1 cellular context compared by ENCODE assay signal in the genomic region with DNA sequence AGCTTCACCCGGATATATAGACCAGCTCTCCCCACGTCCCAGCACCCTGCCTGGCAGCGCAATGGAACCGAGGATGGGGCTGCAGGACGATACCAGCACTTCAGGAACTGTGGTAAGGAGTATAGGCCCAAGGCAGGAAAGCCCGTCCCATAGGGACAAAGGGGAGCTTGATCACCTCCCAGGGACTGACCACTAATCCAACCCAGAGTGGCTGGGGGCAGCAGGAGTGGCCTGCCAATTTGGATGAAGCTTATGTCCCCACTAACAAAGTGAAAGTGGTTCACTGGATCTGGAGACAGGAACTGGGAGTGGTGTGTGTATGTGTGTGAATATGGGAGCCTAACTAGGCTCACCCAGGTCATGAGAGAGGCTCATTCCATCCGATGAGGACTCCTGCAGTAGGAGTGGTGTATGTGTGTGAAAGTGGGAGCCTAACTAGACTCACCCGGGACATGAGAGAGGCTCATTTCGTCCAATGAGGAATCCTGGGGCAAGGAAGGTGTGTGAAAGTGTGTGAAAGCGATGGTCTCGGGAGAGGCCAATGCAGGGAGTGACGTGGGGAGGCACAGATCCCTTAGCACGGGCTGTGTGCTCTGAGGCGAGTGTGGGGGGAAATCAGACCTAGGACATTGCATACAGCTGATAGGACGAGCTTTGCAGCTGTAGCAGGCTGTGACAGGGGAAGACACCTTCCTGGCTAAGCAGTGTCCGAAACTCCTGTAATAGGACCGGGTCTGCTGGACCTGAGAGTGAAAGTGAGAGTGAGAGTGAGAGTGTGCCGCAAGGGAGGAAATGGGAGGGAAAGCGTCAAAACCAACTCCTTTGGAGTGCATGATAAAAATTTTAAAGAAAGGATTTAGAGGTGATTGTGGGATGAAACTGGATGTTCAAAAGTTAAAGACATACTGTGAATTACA.
TF ChIP-seq lines count a peak whose summit lies in the region.

No MANE protein-coding gene starts in this region.

TF ChIP-seq in HepG2, 621 proteins besides CTCF, POLR2A, EP300 and RAD21 (continues in another document):
- TF ChIP-seq, protein P1, sequence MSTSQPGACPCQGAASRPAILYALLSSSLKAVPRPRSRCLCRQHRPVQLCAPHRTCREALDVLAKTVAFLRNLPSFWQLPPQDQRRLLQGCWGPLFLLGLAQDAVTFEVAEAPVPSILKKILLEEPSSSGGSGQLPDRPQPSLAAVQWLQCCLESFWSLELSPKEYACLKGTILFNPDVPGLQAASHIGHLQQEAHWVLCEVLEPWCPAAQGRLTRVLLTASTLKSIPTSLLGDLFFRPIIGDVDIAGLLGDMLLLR (CRISPR knock-in tag; IDR thresholded peaks at IDR 0.05): no peak
- TF ChIP-seq NR2C2 (CRISPR knock-in tag; IDR thresholded peaks at IDR 0.05; ENCODE audit: borderline replicate concordance) (peak; percentile 5; the same call in 1 of the 2 replicates), MED1 (CRISPR knock-in tag; IDR thresholded peaks at IDR 0.05) (0 out of 2 replicates have a peak, but pooled peaks have one; percentile 12), DNMT1 (CRISPR knock-in tag; IDR thresholded peaks at IDR 0.05) (no peak), ZNF572 (CRISPR knock-in tag; IDR thresholded peaks at IDR 0.05) (no peak), IKZF4 (CRISPR knock-in tag; IDR thresholded peaks at IDR 0.05; ENCODE audit: borderline replicate concordance, low read depth, not compliant biosample characterization) (peak; percentile 73), TCF7L2 (IDR thresholded peaks at IDR 0.05; ENCODE audit: low read depth, low read length) (no peak), HNF4G (IDR thresholded peaks at IDR 0.05; ENCODE audit: borderline replicate concordance, low read depth, low read length) (no peak), HNF4G (CRISPR knock-in tag; IDR thresholded peaks at IDR 0.05; ENCODE audit: borderline replicate concordance, low read depth) (no peak), TARDBP (CRISPR knock-in tag; IDR thresholded peaks at IDR 0.05) (0 out of 2 replicates have a peak, but pooled peaks have one; percentile 6), KDM2A (CRISPR knock-in tag; IDR thresholded peaks at IDR 0.05; ENCODE audit: borderline replicate concordance, low read depth) (no peak), ZNF589 (CRISPR knock-in tag; conservative IDR thresholded peaks at IDR 0.05) (no peak), ATRX (CRISPR knock-in tag; IDR thresholded peaks at IDR 0.05; ENCODE audit: borderline replicate concordance) (no peak; the same call in 1 of the 2 replicates), ARID2 (CRISPR knock-in tag; IDR thresholded peaks at IDR 0.05; ENCODE audit: borderline replicate concordance) (0 out of 2 replicates have a peak, but pooled peaks have one; percentile 30), NAIF1 (CRISPR knock-in tag; IDR thresholded peaks at IDR 0.05; ENCODE audit: borderline replicate concordance) (no peak), ZNF160 (CRISPR knock-in tag; IDR thresholded peaks at IDR 0.05) (no peak), EED (CRISPR knock-in tag; IDR thresholded peaks at IDR 0.05) (no peak), SMAD9 (CRISPR knock-in tag; IDR thresholded peaks at IDR 0.05) (no peak), ZNF30 (CRISPR knock-in tag; IDR thresholded peaks at IDR 0.05) (peak; percentile 42; the same call in 1 of the 2 replicates), ZFP41 (CRISPR knock-in tag; IDR thresholded peaks at IDR 0.05; ENCODE audit: borderline replicate concordance) (no peak), ZFX (CRISPR knock-in tag; IDR thresholded peaks at IDR 0.05; ENCODE audit: low read depth) (peak; percentile 79), KLF9 (CRISPR knock-in tag; IDR thresholded peaks at IDR 0.05; ENCODE audit: low read depth) (no peak), KDM5B (CRISPR knock-in tag; IDR thresholded peaks at IDR 0.05; ENCODE audit: borderline replicate concordance) (peak; percentile 21; the same call in 1 of the 2 replicates), ZNF264 (CRISPR knock-in tag; IDR thresholded peaks at IDR 0.05) (no peak), ZNF709 (CRISPR knock-in tag; IDR thresholded peaks at IDR 0.05) (peak; percentile 64; the same call in 1 of the 2 replicates)
- TF ChIP-seq, protein P2, sequence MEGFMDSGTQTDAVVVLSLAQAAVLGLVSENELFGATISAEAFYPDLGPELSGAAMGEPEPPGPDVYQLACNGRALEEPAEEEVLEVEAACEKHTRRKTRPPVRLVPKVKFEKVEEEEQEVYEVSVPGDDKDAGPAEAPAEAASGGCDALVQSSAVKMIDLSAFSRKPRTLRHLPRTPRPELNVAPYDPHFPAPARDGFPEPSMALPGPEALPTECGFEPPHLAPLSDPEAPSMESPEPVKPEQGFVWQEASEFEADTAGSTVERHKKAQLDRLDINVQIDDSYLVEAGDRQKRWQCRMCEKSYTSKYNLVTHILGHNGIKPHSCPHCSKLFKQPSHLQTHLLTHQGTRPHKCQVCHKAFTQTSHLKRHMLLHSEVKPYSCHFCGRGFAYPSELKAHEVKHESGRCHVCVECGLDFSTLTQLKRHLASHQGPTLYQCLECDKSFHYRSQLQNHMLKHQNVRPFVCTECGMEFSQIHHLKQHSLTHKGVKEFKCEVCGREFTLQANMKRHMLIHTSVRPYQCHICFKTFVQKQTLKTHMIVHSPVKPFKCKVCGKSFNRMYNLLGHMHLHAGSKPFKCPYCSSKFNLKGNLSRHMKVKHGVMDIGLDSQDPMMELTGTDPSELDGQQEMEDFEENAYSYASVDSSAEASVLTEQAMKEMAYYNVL (CRISPR knock-in tag; IDR thresholded peaks at IDR 0.05; ENCODE audit: borderline replicate concordance): peak; percentile 25; the same call in 1 of the 2 replicates
- TF ChIP-seq, protein P3, sequence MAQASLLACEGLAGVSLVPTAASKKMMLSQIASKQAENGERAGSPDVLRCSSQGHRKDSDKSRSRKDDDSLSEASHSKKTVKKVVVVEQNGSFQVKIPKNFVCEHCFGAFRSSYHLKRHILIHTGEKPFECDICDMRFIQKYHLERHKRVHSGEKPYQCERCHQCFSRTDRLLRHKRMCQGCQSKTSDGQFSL (CRISPR knock-in tag; IDR thresholded peaks at IDR 0.05): no peak
- TF ChIP-seq, protein P4, sequence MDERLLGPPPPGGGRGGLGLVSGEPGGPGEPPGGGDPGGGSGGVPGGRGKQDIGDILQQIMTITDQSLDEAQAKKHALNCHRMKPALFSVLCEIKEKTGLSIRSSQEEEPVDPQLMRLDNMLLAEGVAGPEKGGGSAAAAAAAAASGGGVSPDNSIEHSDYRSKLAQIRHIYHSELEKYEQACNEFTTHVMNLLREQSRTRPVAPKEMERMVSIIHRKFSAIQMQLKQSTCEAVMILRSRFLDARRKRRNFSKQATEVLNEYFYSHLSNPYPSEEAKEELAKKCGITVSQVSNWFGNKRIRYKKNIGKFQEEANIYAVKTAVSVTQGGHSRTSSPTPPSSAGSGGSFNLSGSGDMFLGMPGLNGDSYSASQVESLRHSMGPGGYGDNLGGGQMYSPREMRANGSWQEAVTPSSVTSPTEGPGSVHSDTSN (CRISPR knock-in tag; IDR thresholded peaks at IDR 0.05): no peak
- TF ChIP-seq, protein P5, sequence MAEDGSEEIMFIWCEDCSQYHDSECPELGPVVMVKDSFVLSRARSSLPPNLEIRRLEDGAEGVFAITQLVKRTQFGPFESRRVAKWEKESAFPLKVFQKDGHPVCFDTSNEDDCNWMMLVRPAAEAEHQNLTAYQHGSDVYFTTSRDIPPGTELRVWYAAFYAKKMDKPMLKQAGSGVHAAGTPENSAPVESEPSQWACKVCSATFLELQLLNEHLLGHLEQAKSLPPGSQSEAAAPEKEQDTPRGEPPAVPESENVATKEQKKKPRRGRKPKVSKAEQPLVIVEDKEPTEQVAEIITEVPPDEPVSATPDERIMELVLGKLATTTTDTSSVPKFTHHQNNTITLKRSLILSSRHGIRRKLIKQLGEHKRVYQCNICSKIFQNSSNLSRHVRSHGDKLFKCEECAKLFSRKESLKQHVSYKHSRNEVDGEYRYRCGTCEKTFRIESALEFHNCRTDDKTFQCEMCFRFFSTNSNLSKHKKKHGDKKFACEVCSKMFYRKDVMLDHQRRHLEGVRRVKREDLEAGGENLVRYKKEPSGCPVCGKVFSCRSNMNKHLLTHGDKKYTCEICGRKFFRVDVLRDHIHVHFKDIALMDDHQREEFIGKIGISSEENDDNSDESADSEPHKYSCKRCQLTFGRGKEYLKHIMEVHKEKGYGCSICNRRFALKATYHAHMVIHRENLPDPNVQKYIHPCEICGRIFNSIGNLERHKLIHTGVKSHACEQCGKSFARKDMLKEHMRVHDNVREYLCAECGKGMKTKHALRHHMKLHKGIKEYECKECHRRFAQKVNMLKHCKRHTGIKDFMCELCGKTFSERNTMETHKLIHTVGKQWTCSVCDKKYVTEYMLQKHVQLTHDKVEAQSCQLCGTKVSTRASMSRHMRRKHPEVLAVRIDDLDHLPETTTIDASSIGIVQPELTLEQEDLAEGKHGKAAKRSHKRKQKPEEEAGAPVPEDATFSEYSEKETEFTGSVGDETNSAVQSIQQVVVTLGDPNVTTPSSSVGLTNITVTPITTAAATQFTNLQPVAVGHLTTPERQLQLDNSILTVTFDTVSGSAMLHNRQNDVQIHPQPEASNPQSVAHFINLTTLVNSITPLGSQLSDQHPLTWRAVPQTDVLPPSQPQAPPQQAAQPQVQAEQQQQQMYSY (CRISPR knock-in tag; IDR thresholded peaks at IDR 0.05): no peak
- TF ChIP-seq, protein P6, sequence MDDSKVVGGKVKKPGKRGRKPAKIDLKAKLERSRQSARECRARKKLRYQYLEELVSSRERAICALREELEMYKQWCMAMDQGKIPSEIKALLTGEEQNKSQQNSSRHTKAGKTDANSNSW (CRISPR knock-in tag; IDR thresholded peaks at IDR 0.05; ENCODE audit: borderline replicate concordance): no peak
- TF ChIP-seq, protein P7, sequence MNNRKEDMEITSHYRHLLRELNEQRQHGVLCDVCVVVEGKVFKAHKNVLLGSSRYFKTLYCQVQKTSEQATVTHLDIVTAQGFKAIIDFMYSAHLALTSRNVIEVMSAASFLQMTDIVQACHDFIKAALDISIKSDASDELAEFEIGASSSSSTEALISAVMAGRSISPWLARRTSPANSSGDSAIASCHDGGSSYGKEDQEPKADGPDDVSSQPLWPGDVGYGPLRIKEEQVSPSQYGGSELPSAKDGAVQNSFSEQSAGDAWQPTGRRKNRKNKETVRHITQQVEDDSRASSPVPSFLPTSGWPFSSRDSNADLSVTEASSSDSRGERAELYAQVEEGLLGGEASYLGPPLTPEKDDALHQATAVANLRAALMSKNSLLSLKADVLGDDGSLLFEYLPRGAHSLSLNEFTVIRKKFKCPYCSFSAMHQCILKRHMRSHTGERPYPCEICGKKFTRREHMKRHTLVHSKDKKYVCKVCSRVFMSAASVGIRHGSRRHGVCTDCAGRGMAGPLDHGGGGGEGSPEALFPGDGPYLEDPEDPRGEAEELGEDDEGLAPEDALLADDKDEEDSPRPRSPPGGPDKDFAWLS (CRISPR knock-in tag; IDR thresholded peaks at IDR 0.05; ENCODE audit: borderline replicate concordance): no peak
- TF ChIP-seq, protein P8, sequence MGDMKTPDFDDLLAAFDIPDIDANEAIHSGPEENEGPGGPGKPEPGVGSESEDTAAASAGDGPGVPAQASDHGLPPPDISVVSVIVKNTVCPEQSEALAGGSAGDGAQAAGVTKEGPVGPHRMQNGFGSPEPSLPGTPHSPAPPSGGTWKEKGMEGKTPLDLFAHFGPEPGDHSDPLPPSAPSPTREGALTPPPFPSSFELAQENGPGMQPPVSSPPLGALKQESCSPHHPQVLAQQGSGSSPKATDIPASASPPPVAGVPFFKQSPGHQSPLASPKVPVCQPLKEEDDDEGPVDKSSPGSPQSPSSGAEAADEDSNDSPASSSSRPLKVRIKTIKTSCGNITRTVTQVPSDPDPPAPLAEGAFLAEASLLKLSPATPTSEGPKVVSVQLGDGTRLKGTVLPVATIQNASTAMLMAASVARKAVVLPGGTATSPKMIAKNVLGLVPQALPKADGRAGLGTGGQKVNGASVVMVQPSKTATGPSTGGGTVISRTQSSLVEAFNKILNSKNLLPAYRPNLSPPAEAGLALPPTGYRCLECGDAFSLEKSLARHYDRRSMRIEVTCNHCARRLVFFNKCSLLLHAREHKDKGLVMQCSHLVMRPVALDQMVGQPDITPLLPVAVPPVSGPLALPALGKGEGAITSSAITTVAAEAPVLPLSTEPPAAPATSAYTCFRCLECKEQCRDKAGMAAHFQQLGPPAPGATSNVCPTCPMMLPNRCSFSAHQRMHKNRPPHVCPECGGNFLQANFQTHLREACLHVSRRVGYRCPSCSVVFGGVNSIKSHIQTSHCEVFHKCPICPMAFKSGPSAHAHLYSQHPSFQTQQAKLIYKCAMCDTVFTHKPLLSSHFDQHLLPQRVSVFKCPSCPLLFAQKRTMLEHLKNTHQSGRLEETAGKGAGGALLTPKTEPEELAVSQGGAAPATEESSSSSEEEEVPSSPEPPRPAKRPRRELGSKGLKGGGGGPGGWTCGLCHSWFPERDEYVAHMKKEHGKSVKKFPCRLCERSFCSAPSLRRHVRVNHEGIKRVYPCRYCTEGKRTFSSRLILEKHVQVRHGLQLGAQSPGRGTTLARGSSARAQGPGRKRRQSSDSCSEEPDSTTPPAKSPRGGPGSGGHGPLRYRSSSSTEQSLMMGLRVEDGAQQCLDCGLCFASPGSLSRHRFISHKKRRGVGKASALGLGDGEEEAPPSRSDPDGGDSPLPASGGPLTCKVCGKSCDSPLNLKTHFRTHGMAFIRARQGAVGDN (CRISPR knock-in tag; IDR thresholded peaks at IDR 0.05): peak; percentile 48; the same call in 1 of the 2 replicates
- TF ChIP-seq, protein P9, sequence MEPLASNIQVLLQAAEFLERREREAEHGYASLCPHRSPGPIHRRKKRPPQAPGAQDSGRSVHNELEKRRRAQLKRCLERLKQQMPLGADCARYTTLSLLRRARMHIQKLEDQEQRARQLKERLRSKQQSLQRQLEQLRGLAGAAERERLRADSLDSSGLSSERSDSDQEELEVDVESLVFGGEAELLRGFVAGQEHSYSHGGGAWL (CRISPR knock-in tag; IDR thresholded peaks at IDR 0.05): 0 out of 2 replicates have a peak, but pooled peaks have one; percentile 39
- TF ChIP-seq, protein P10, sequence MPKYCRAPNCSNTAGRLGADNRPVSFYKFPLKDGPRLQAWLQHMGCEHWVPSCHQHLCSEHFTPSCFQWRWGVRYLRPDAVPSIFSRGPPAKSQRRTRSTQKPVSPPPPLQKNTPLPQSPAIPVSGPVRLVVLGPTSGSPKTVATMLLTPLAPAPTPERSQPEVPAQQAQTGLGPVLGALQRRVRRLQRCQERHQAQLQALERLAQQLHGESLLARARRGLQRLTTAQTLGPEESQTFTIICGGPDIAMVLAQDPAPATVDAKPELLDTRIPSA (CRISPR knock-in tag; IDR thresholded peaks at IDR 0.05; ENCODE audit: borderline replicate concordance): no peak
- TF ChIP-seq, protein P11, sequence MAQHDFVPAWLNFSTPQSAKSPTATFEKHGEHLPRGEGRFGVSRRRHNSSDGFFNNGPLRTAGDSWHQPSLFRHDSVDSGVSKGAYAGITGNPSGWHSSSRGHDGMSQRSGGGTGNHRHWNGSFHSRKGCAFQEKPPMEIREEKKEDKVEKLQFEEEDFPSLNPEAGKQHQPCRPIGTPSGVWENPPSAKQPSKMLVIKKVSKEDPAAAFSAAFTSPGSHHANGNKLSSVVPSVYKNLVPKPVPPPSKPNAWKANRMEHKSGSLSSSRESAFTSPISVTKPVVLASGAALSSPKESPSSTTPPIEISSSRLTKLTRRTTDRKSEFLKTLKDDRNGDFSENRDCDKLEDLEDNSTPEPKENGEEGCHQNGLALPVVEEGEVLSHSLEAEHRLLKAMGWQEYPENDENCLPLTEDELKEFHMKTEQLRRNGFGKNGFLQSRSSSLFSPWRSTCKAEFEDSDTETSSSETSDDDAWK (CRISPR knock-in tag; IDR thresholded peaks at IDR 0.05): no peak
